Comparison of ENCODE assay signal across 5 cellular contexts in the genomic region with DNA sequence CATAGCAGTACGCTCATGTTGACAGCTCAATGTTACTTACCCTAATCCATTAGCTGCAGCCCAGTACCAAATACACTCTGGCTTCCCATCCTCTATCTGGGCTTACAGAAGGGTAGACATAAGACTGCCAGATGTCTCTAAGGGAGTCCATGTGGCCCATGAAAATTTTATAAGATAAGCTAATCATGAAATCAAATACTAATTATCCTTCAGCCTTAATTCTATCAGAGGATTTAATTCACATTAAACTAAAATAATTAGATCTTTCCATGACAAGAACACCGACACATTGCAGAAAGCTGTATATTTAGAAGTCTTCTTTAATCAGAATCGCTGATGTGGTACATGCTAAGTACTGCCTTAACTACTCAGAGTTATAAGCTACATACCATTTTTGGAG. TPM values are rescaled to one million over a fixed set of nuclear protein-coding genes. Genes with fewer than 3 reads are reported as not detected.
"Had no signal": no experiment of that assay in that cellular context is flagged by ENCODE, and none has a peak within 500 bp of the region (broad histone marks: within the 10 kb centered on the region; RNA-seq: fewer than 3 reads in every experiment).

No MANE protein-coding gene starts in this region.

RNA-seq across cellular contexts. Expression of gene CA4, which starts 43.3 kb away (rescaled TPM):
- total RNA-seq: naive thymus-derived CD4-positive, alpha-beta T cell; osteocyte; smooth muscle cell; vagina had no signal
- polyA plus RNA-seq: naive thymus-derived CD4-positive, alpha-beta T cell; neural cell had no signal
